Comparison of ENCODE assay signal across 18 cellular contexts in genomic region chr7:90768301-90768700, GRCh38.
DNase-seq lines count a peak whose midpoint lies in the region; ATAC-seq and TF ChIP-seq lines count a peak whose summit lies in the region.
"Had no signal": no experiment of that assay in that cellular context is flagged by ENCODE, and none has a peak within 500 bp of the region (broad histone marks: within the 10 kb centered on the region; RNA-seq: fewer than 3 reads in every experiment).

No MANE protein-coding gene starts in this region.

- no peak for ATAC-seq in body of pancreas
- ATAC-seq in GM21528 (IDR thresholded peaks at IDR 0.05; ENCODE audit: low FRiP score, unreplicated experiment), result no peak
- ATAC-seq: GM12878 had no signal

- peaks cover 6% of the 10 kb centered on the region for H3K36me3 Mint-ChIP-seq in MCF 10A (ENCODE audit: insufficient read depth, unreplicated experiment)

- H3K4me1 Mint-ChIP-seq in MCF 10A (ENCODE audit: insufficient read depth, unreplicated experiment), result peaks cover 41% of the 10 kb centered on the region

- H3K4me3 ChIP-seq in breast epithelium (no peak overlapping the region), body of pancreas (no peak overlapping the region), smooth muscle cell (no peak overlapping the region)
- H3K4me3 ChIP-seq: GM12878, HAP-1, Peyer's patch had no signal

- no peaks in the 10 kb centered on the region for H3K79me2 ChIP-seq in smooth muscle cell (ENCODE audit: low read depth)

- no peaks in the 10 kb centered on the region for H4K20me1 ChIP-seq in smooth muscle cell (ENCODE audit: low read depth)

- intact Hi-C loops in breast epithelium (cut with DNase I; ENCODE audit: low total_unique reads), result no loop called here
- intact Hi-C loops in MCF 10A (cut with micrococcal nuclease), result no loop called here
- intact Hi-C loops in body of pancreas (cut with DNase I), result no loop called here

- H3K4me3 Mint-ChIP-seq in MCF 10A (ENCODE audit: unreplicated experiment), result no peak overlapping the region

- no peak overlapping the region for H3K9ac ChIP-seq in smooth muscle cell (ENCODE audit: low read depth)

- H3K36me3 ChIP-seq in breast epithelium (no peaks in the 10 kb centered on the region), body of pancreas (replicated peaks in 1 of 2; ENCODE audit: insufficient read depth in 1 of 2, low read depth in 2 of 2) (no peaks in the 10 kb centered on the region), smooth muscle cell (ENCODE audit: low read depth) (no peaks in the 10 kb centered on the region)
- H3K36me3 ChIP-seq: HAP-1, Peyer's patch had no signal

- TF ChIP-seq POLR2A in breast epithelium (IDR thresholded peaks at IDR 0.05) (no peak), body of pancreas (IDR thresholded peaks at IDR 0.05) (no peak)

- POLR2A ChIA-PET in MCF 10A (lab: Yijun Ruan, JAX), result interaction anchor here (0.6 to 1.1 kb wide), 2 partner anchors 16 to 146 kb away, joined by 3 to 4 read pairs; no protein-coding TSS in a partner anchor

- TF ChIP-seq CTCF in breast epithelium (IDR thresholded peaks at IDR 0.05) (no peak), MCF 10A (IDR thresholded peaks at IDR 0.05; ENCODE audit: unreplicated experiment) (no peak), body of pancreas (IDR thresholded peaks at IDR 0.05) (no peak), smooth muscle cell (IDR thresholded peaks at IDR 0.05; ENCODE audit: borderline replicate concordance, insufficient read depth, poor library complexity, severe bottlenecking) (no peak)

- no peak for DNase-seq in breast epithelium (ENCODE audit: low spot score in 2 of 2)
- no peak for DNase-seq in MCF 10A (ENCODE audit: unreplicated experiment)
- DNase-seq in body of pancreas, result no peak
- DNase-seq in myocyte (ENCODE audit: low read depth), result peak; percentile 84
- DNase-seq in COLO668 (lab: John Stamatoyannopoulos, UW; ENCODE audit: unreplicated experiment), result no peak
- no peak for DNase-seq in hippocampal formation (lab: John Stamatoyannopoulos, UW)
- no peak for DNase-seq in smooth muscle cell (lab: John Stamatoyannopoulos, UW; ENCODE audit: unreplicated experiment)
- DNase-seq: COR-L47, DMS79, NCI-H146, NCI-H2081 treated with DMSO at 0.1 percent for 48 hours, NCI-H2227 treated with DMSO at 0.1 percent for 48 hours, NCI-H526 treated with DMSO at 0.1 percent for 48 hours, Peyer's patch, SHP77 had no signal

- H2AFZ ChIP-seq in smooth muscle cell (ENCODE audit: low read depth), result no peak overlapping the region

- CTCF ChIA-PET in MCF 10A (lab: Yijun Ruan, JAX), result interaction anchor here (0.6 to 0.7 kb wide), 2 partner anchors 56 to 57 kb away, joined by 3 read pairs; no protein-coding TSS in a partner anchor

- H3K4me1 ChIP-seq in breast epithelium, result no peaks in the 10 kb centered on the region
- peaks cover 74% of the 10 kb centered on the region for H3K4me1 ChIP-seq in body of pancreas
- H3K4me1 ChIP-seq in smooth muscle cell (ENCODE audit: low read depth), result peaks cover 29% of the 10 kb centered on the region
- H3K4me1 ChIP-seq: HAP-1 had no signal

- 42% methylated on average over 6 of the region's 6 CpGs for WGBS in body of pancreas, 2 donors
- WGBS in smooth muscle cell (ENCODE audit: low lambda C conversion rate), result 87% methylated on average over 6 of the region's 6 CpGs

- H3K4me2 ChIP-seq in smooth muscle cell, result no peak overlapping the region

- H3K27me3 ChIP-seq in breast epithelium, result no peaks in the 10 kb centered on the region
- no peaks in the 10 kb centered on the region for H3K27me3 ChIP-seq in body of pancreas
- H3K27me3 ChIP-seq in smooth muscle cell (ENCODE audit: low read depth), result no peaks in the 10 kb centered on the region
- H3K27me3 ChIP-seq: Peyer's patch had no signal

- peak overlapping the region; percentile 36 to 87 for H3K27ac ChIP-seq in breast epithelium
- peak overlapping the region; percentile 69 to 92 (median 89) for H3K27ac ChIP-seq in body of pancreas
- H3K27ac ChIP-seq in smooth muscle cell (ENCODE audit: low read depth), result no peak overlapping the region

- H3K27ac Mint-ChIP-seq in MCF 10A (ENCODE audit: low read depth, unreplicated experiment), result no peak overlapping the region

- no peaks in the 10 kb centered on the region for H3K27me3 Mint-ChIP-seq in MCF 10A (ENCODE audit: insufficient read depth, unreplicated experiment)

- no peaks in the 10 kb centered on the region for H3K9me3 ChIP-seq in breast epithelium
- H3K9me3 ChIP-seq in body of pancreas, result no peaks in the 10 kb centered on the region
- H3K9me3 ChIP-seq in smooth muscle cell (replicated peaks; ENCODE audit: low read depth), result no peaks in the 10 kb centered on the region
- H3K9me3 ChIP-seq: HAP-1 had no signal

- peaks cover 6% of the 10 kb centered on the region for H3F3A ChIP-seq in smooth muscle cell (ENCODE audit: low read depth)

- peaks cover 15% of the 10 kb centered on the region for H3K9me3 Mint-ChIP-seq in MCF 10A (ENCODE audit: unreplicated experiment)

- BruUV-seq in MCF 10A (replicated peaks; lab: Mats Ljungman, UMichigan), result no TSS peak
